Comparison of ENCODE assay signal across 9 cellular contexts in the genomic region with DNA sequence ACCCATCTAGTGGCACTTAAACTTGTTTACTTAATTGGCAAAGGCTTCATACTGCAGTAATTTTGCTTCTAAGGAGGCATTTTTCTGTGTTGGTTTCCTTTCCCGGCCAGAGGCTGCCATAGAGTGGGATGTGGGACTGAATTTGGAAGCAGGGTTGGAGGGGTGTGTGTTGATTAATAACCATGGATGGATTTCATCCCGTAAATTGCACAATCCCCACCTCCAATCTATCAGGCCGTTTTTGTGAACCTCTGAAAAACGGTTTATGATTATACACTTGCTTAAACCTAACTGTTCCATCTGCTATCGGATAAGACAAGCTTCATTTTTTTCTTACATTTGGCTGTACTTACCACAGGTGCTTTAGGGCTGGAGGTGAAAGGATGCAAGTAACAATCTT. TPM values are rescaled to one million over a fixed set of nuclear protein-coding genes. Genes with fewer than 3 reads are reported as not detected.
A peak's percentile ranks its signal among the peaks of the same experiment; 100 is the strongest.
DNase-seq lines count a peak whose midpoint lies in the region; ATAC-seq and TF ChIP-seq lines count a peak whose summit lies in the region.
"Had no signal": no experiment of that assay in that cellular context is flagged by ENCODE, and none has a peak within 500 bp of the region (broad histone marks: within the 10 kb centered on the region; RNA-seq: fewer than 3 reads in every experiment).

No MANE protein-coding gene starts in this region.

- H2AFZ ChIP-seq in mammary epithelial cell (ENCODE audit: low read depth, low read length) = peak overlapping the region; percentile 98

- dilution Hi-C loops in mammary epithelial cell (cut with HindIII; ENCODE audit: low sequenced_read_pairs) = no loop called here

- in situ Hi-C loops in mammary epithelial cell (cut with MboI; ENCODE audit: low sequenced_read_pairs in 2 of 2) = loop anchor here in 1 of 2 donors (10.0 kb wide), 1 partner anchor 62 kb away; no protein-coding TSS in a partner anchor

- WGBS in mammary epithelial cell (ENCODE audit: low coverage, missing lambda C conversion rate) = 13% methylated on average over 5 of the region's 5 CpGs

- H3K9ac ChIP-seq in mammary epithelial cell (ENCODE audit: insufficient read depth, low read length) (peak overlapping the region; percentile 87), muscle layer of colon (ENCODE audit: low read length) (peak overlapping the region; percentile 82)

- no peaks in the 10 kb centered on the region for H3K9me3 Mint-ChIP-seq in HFFc6

- H3K27me3 ChIP-seq in mammary epithelial cell (ENCODE audit: insufficient read depth, low read length) (no peaks in the 10 kb centered on the region), muscle layer of colon (ENCODE audit: control insufficient read depth in 1 of 2, insufficient read depth in 2 of 2, low read length in 2 of 2) (no peaks in the 10 kb centered on the region)

- CTCF ChIA-PET in AG04449 (lab: Yijun Ruan, JAX) = interaction anchor here (1.2 to 1.3 kb wide), 2 partner anchors 34 to 139 kb away, joined by 3 read pairs; no protein-coding TSS in a partner anchor
- CTCF ChIA-PET in mammary epithelial cell (lab: Charles Lee; ENCODE audit: low non-redundant PET) = no interaction called here

- H3K27me3 Mint-ChIP-seq in HFFc6 (ENCODE audit: insufficient read depth) = peaks cover 2% of the 10 kb centered on the region; the same call in 1 of the 2 replicates

- ATAC-seq in GM21529 (IDR thresholded peaks at IDR 0.05; ENCODE audit: unreplicated experiment) = no peak
- ATAC-seq in GM21447 (IDR thresholded peaks at IDR 0.05; ENCODE audit: unreplicated experiment) = no peak
- no peak for ATAC-seq in GM18519 (IDR thresholded peaks at IDR 0.05; ENCODE audit: low FRiP score, unreplicated experiment)

- H3K4me1 Mint-ChIP-seq in HFFc6 (ENCODE audit: low read depth) = peaks cover 44% of the 10 kb centered on the region

- POLR2A ChIA-PET in AG04449 (lab: Yijun Ruan, JAX) = no interaction called here

- H3K4me3 Mint-ChIP-seq in HFFc6 = peak overlapping the region; percentile 92

- H3K27ac ChIP-seq in mammary epithelial cell (ENCODE audit: insufficient read depth, low read depth, low read length) = peak overlapping the region; percentile 83
- no peak overlapping the region for H3K27ac ChIP-seq in muscle layer of colon (ENCODE audit: low read depth, low read length)

- H3K4me1 ChIP-seq in mammary epithelial cell (ENCODE audit: insufficient read depth, low read length) (peaks cover 17% of the 10 kb centered on the region), muscle layer of colon (ENCODE audit: insufficient read depth, low read length) (peaks cover 26% of the 10 kb centered on the region)

- H3K4me3 ChIP-seq in AG04449 (ENCODE audit: low read depth, low read length) (peak overlapping the region; percentile 91), mammary epithelial cell (replicated peaks in 1 of 3; ENCODE audit: insufficient read depth in 1 of 3, low read depth in 2 of 3, low read length in 3 of 3) (peak overlapping the region; percentile 69 to 97 (median 96)), muscle layer of colon (ENCODE audit: low read depth in 1 of 2, low read length in 2 of 2) (peak overlapping the region; percentile 72 to 94)

- peaks cover 39% of the 10 kb centered on the region for H3K36me3 Mint-ChIP-seq in HFFc6 (ENCODE audit: low read depth)

- DNase-seq in AG04449 (ENCODE audit: low read depth, low spot score) = no peak
- no peak for DNase-seq in HFFc6
- no peak for DNase-seq in mammary epithelial cell
- no peak for DNase-seq in T-helper 9 cell
- DNase-seq: NCI-H774 had no signal

- H3K79me2 ChIP-seq in mammary epithelial cell (ENCODE audit: insufficient read depth, low read length) = peaks cover 72% of the 10 kb centered on the region

- H3K9me3 ChIP-seq in mammary epithelial cell (replicated peaks; ENCODE audit: insufficient read depth, low read length) (no peaks in the 10 kb centered on the region), muscle layer of colon (ENCODE audit: low read length) (no peaks in the 10 kb centered on the region)

- peak overlapping the region; percentile 1; the same call in 1 of the 2 replicates for H3K27ac Mint-ChIP-seq in HFFc6

- intact Hi-C loops in mammary epithelial cell (cut with micrococcal nuclease) = no loop called here

- H3K36me3 ChIP-seq in mammary epithelial cell (ENCODE audit: insufficient read depth, low read length) (peaks cover 4% of the 10 kb centered on the region), muscle layer of colon (ENCODE audit: insufficient read depth, low read length) (peaks cover 5% of the 10 kb centered on the region)

- peak overlapping the region; percentile 95 for H3K4me2 ChIP-seq in mammary epithelial cell (ENCODE audit: insufficient read depth, low read depth, low read length)

- BruUV-seq in mammary epithelial cell (replicated peaks; lab: Mats Ljungman, UMichigan) = no TSS peak

- TF ChIP-seq CTCF in AG04449 (IDR thresholded peaks at IDR 0.05; ENCODE audit: insufficient read depth, low read length, missing control alignments) (no peak), HFFc6 (IDR thresholded peaks at IDR 0.05) (no peak), mammary epithelial cell (conservative IDR thresholded peaks at IDR 0.05 in 1 of 2, IDR thresholded peaks at IDR 0.05 in 1 of 2; ENCODE audit: extremely low read depth in 1 of 2, insufficient read depth in 1 of 2, low read depth in 1 of 2, low read length in 2 of 2) (no peak)

- H4K20me1 ChIP-seq in mammary epithelial cell (ENCODE audit: insufficient read depth, low read length) = no peaks in the 10 kb centered on the region

RNA-seq across cellular contexts. Expression of a gene that starts 1.3 kb away (rescaled TPM):
- 10 to 100 TPM; 20.7 to 25.6 (median 23.7) TPM for total RNA-seq in HFFc6 (2021; fragmentation: NEBNext Ultra II Directional; extraction: Animal tissue kit (Norgen Biotek cat#: 25700))
- total RNA-seq in mammary epithelial cell = 10 to 100 TPM in 1 of 2 donors, 1 to 10 TPM in 1; 9.5 to 12.8 TPM
- 18.6 TPM for polyA plus RNA-seq in mammary epithelial cell
- polyA minus RNA-seq in mammary epithelial cell = 3.4 TPM

RNA-seq across cellular contexts. Expression of a gene that starts 1.6 kb away (rescaled TPM):
- 10 to 100 TPM; 59.8 to 83.2 (median 71.9) TPM for total RNA-seq in HFFc6 (2021; fragmentation: NEBNext Ultra II Directional; extraction: Animal tissue kit (Norgen Biotek cat#: 25700))
- total RNA-seq in mammary epithelial cell = 10 to 100 TPM; 19.8 to 26.4 TPM
- polyA plus RNA-seq in mammary epithelial cell = 15.2 TPM
- 21.5 TPM for polyA minus RNA-seq in mammary epithelial cell
